In the genomic region with DNA sequence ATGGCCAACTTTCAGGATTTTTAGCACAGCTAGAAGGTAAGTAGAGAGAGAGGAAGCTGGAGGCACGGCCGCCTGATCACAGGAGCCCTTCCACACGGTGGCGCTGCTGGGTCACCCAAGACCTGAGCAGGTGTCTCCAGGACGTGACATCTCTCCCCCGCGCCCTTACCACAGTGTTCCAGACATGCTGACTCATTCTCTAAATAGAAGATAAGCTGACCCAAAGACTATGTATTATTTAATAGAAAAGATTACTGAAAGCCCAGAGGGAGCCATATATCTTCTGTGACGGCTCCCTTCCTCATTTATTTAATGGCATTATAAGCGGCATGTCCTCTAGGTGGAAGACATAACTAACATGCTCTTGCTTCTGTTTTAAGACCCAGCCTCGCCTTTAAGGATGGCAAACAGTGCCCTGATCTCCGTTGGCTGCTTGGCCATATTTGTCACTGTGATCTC, we compare ENCODE assay signal across 1 cellular context.
TF ChIP-seq lines count a peak whose summit lies in the region.

No MANE protein-coding gene starts in this region.

TF ChIP-seq in HCT116, 20 proteins besides CTCF, POLR2A, EP300 and RAD21:
- peak; percentile 18 for TF ChIP-seq TCF7L2 (IDR thresholded peaks at IDR 0.05; ENCODE audit: borderline replicate concordance, extremely low read depth, insufficient read depth, insufficient read length)
- no peak for TF ChIP-seq ZNF274 (IDR thresholded peaks at IDR 0.05; ENCODE audit: low read depth, low read length)
- TF ChIP-seq POLR2AphosphoS5 (IDR thresholded peaks at IDR 0.05; ENCODE audit: low read depth, low read length): peak; percentile 45; the same call in 1 of the 2 replicates
- TF ChIP-seq EGR1 (IDR thresholded peaks at IDR 0.05; ENCODE audit: low read depth): peak; percentile 70
- TF ChIP-seq CBX3 (IDR thresholded peaks at IDR 0.05; ENCODE audit: low read depth): peak; percentile 69
- TF ChIP-seq FOSL1 (IDR thresholded peaks at IDR 0.05; ENCODE audit: low read depth): peak; percentile 57
- peak; percentile 55; the same call in 1 of the 2 replicates for TF ChIP-seq JUND (IDR thresholded peaks at IDR 0.05)
- peak; percentile 72 for TF ChIP-seq MAX (IDR thresholded peaks at IDR 0.05)
- no peak for TF ChIP-seq SIN3A (IDR thresholded peaks at IDR 0.05; ENCODE audit: low read depth)
